Comparison of ENCODE assay signal across 31 cellular contexts in the genomic region with DNA sequence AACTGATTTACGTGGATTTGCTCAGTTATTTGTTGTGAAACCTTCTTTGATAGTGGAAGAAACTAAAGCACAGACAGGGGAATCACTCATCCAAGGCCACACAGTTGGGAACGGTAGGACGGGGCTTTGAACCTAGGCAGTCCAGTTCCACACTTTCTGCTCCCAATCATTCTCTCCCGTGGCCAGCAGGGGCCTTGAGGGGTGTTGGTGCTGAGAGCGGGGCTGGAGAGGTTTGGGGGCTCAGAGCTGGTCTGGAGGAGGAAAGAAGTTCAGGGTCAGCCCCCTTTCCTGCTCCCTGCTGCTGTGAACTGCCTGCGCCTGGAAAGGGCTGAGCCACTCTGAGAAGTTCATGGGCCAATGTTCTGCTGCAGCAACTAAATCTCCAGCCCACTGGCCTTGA. TPM values are rescaled to one million over a fixed set of nuclear protein-coding genes. Genes with fewer than 3 reads are reported as not detected.
A peak's percentile ranks its signal among the peaks of the same experiment; 100 is the strongest.
DNase-seq lines count a peak whose midpoint lies in the region; ATAC-seq and TF ChIP-seq lines count a peak whose summit lies in the region.
"Had no signal": no experiment of that assay in that cellular context is flagged by ENCODE, and none has a peak within 500 bp of the region (broad histone marks: within the 10 kb centered on the region; RNA-seq: fewer than 3 reads in every experiment).

No MANE protein-coding gene starts in this region.

- no peak overlapping the region for H3K4me3 Mint-ChIP-seq in GM23338
- no peak overlapping the region for H3K4me3 Mint-ChIP-seq in endodermal cell
- H3K4me3 Mint-ChIP-seq: activated naive CD4-positive, alpha-beta T cell treated with anti-CD3 and anti-CD28 coated beads, Interleukin-2, amount 10 ng/mL, durations not matched to agents 7 days and 5 days; activated T-cell treated with anti-CD3 and anti-CD28 coated beads, Interleukin-2, amount 50 U/mL, for 72 hours; central memory CD8-positive, alpha-beta T cell had no signal

- WGBS in endodermal cell (ENCODE audit: insufficient coverage in 1 of 2, insufficient read length in 1 of 2), 2 experiments: 69 to 94% methylated on average over 2 to 6 of the region's 6 CpGs

- H3K4me3 ChIP-seq in AG04450 (ENCODE audit: low read depth, low read length): no peak overlapping the region
- H3K4me3 ChIP-seq in GM23338: no peak overlapping the region
- no peak overlapping the region for H3K4me3 ChIP-seq in PC-3 (ENCODE audit: low read length)
- H3K4me3 ChIP-seq in endodermal cell (ENCODE audit: low read length): no peak overlapping the region
- H3K4me3 ChIP-seq: gastrocnemius medialis, GM12878, MG63, mucosa of descending colon, sigmoid colon, upper lobe of left lung had no signal

- no peaks in the 10 kb centered on the region for H3K4me1 ChIP-seq in GM23338 (ENCODE audit: insufficient read depth)
- no peaks in the 10 kb centered on the region for H3K4me1 ChIP-seq in PC-3 (ENCODE audit: insufficient read depth, low read length)
- no peaks in the 10 kb centered on the region for H3K4me1 ChIP-seq in endodermal cell (ENCODE audit: control insufficient read depth, insufficient read depth, low read length)
- H3K4me1 ChIP-seq: gastrocnemius medialis, sigmoid colon, upper lobe of left lung had no signal

- H3K27ac ChIP-seq in AG04450 (ENCODE audit: low read depth, low read length) (no peak overlapping the region), GM23338 (ENCODE audit: low read depth) (no peak overlapping the region), PC-3 (ENCODE audit: low read length) (no peak overlapping the region), endodermal cell (ENCODE audit: low read depth, low read length) (no peak overlapping the region)
- H3K27ac ChIP-seq: gastrocnemius medialis, HL-60, sigmoid colon, upper lobe of left lung had no signal

- H2AFZ ChIP-seq in GM23338 (no peak overlapping the region; the same call in 1 of the 2 replicates), PC-3 (ENCODE audit: low read length) (no peak overlapping the region)

- H3K4me2 ChIP-seq in GM23338 (no peak overlapping the region), PC-3 (ENCODE audit: low read length) (no peak overlapping the region)

- H3K36me3 ChIP-seq in GM23338 (ENCODE audit: insufficient read depth) (no peaks in the 10 kb centered on the region), PC-3 (ENCODE audit: low read depth, low read length) (no peaks in the 10 kb centered on the region), endodermal cell (ENCODE audit: control insufficient read depth, insufficient read depth, low read length) (no peaks in the 10 kb centered on the region)
- H3K36me3 ChIP-seq: gastrocnemius medialis, MG63, sigmoid colon, upper lobe of left lung had no signal

- H3K9me3 ChIP-seq in AG04450 (ENCODE audit: control insufficient read depth, insufficient read depth, low read length): no peaks in the 10 kb centered on the region; the same call in 1 of the 2 replicates
- H3K9me3 ChIP-seq in PC-3 (ENCODE audit: low read length): no peaks in the 10 kb centered on the region
- no peaks in the 10 kb centered on the region for H3K9me3 ChIP-seq in endodermal cell (ENCODE audit: control insufficient read depth, low read length)
- H3K9me3 ChIP-seq: gastrocnemius medialis, MG63, mucosa of descending colon, sigmoid colon, upper lobe of left lung had no signal

- no peaks in the 10 kb centered on the region for H3K36me3 Mint-ChIP-seq in GM23338 (ENCODE audit: low read depth)
- no peaks in the 10 kb centered on the region for H3K36me3 Mint-ChIP-seq in endodermal cell (ENCODE audit: low read depth)
- H3K36me3 Mint-ChIP-seq: activated naive CD4-positive, alpha-beta T cell treated with anti-CD3 and anti-CD28 coated beads, Interleukin-2, amount 10 ng/mL, durations not matched to agents 7 days and 5 days had no signal

- TF ChIP-seq CTCF in AG04450 (IDR thresholded peaks at IDR 0.05; ENCODE audit: low read depth, low read length): peak; percentile 36
- peak; percentile 35 to 53; a peak in 3 of 4 replicates for TF ChIP-seq CTCF in GM23338 (conservative IDR thresholded peaks at IDR 0.05; ENCODE audit: low read depth in 2 of 2)
- 0 out of 2 replicates have a peak, but pooled peaks have one; percentile 28 for TF ChIP-seq CTCF in PC-3 (conservative IDR thresholded peaks at IDR 0.05; ENCODE audit: low read depth, low read length)
- TF ChIP-seq CTCF in endodermal cell (conservative IDR thresholded peaks at IDR 0.05): peak; percentile 58

- no peaks in the 10 kb centered on the region for H3F3A ChIP-seq in GM23338 (replicated peaks; ENCODE audit: low read depth)
- no peaks in the 10 kb centered on the region for H3F3A ChIP-seq in PC-3 (ENCODE audit: low read length, unreplicated experiment)

- H3K4me1 Mint-ChIP-seq in GM23338 (no peaks in the 10 kb centered on the region), endodermal cell (no peaks in the 10 kb centered on the region)
- H3K4me1 Mint-ChIP-seq: activated naive CD4-positive, alpha-beta T cell treated with anti-CD3 and anti-CD28 coated beads, Interleukin-2, amount 10 ng/mL, durations not matched to agents 7 days and 5 days; central memory CD8-positive, alpha-beta T cell had no signal

- POLR2A ChIA-PET in AG04450 (lab: Yijun Ruan, JAX): no interaction called here
- POLR2A ChIA-PET in PC-3 (lab: Charles Lee; ENCODE audit: unreplicated experiment): no interaction called here

- CTCF ChIA-PET in AG04450 (lab: Charles Lee) (no interaction called here), PC-3 (lab: Charles Lee) (no interaction called here)

- no peak for DNase-seq in AG04450 (ENCODE audit: low read depth, low spot score)
- DNase-seq in GM23338 (ENCODE audit: low spot score): peak; percentile 53
- no peak for DNase-seq in PC-3
- DNase-seq in endodermal cell: peak; percentile 75
- DNase-seq in hypothalamus (lab: John Stamatoyannopoulos, UW): no peak
- DNase-seq in NCI-H524 (lab: John Stamatoyannopoulos, UW): no peak
- DNase-seq: activated CD4-positive, alpha-beta T cell treated with anti-CD3 and anti-CD28 coated beads for 4 hours; activated naive CD4-positive, alpha-beta T cell treated with anti-CD3 and anti-CD28 coated beads, Interleukin-2, amount 10 ng/mL, durations not matched to agents 7 days and 5 days; activated T-cell treated with anti-CD3 and anti-CD28 coated beads, Interleukin-2, amount 50 U/mL, for 72 hours; amygdala; gastrocnemius medialis; hippocampal formation; MG63; mucosa of descending colon; NCI-H146; NCI-H2171 treated with DMSO at 0.1 percent for 48 hours; NCI-H526 treated with DMSO at 0.1 percent for 48 hours; posterior cingulate gyrus; sigmoid colon; stimulated activated CD4-positive, alpha-beta T cell treated with anti-CD3 and anti-CD28 coated beads, Interleukin-15, amount 100 ng/mL, for 24 hours; stimulated activated CD8-positive, alpha-beta memory T cell treated with anti-CD3 and anti-CD28 coated beads, Interleukin-4, amount 100 ng/mL, for 48 hours; upper lobe of left lung had no signal

- intact Hi-C loops in PC-3 (cut with micrococcal nuclease): no loop called here

- no peak overlapping the region for H3K9ac ChIP-seq in PC-3 (ENCODE audit: low read length)
- H3K9ac ChIP-seq in endodermal cell (ENCODE audit: extremely low read depth, low read length, poor library complexity, severe bottlenecking): no peak overlapping the region

- H4K20me1 ChIP-seq in GM23338 (replicated peaks; ENCODE audit: insufficient read depth) (no peaks in the 10 kb centered on the region), PC-3 (ENCODE audit: low read length) (no peaks in the 10 kb centered on the region)

- H3K9me2 ChIP-seq in GM23338 (ENCODE audit: insufficient read depth): no peaks in the 10 kb centered on the region
- no peaks in the 10 kb centered on the region for H3K9me2 ChIP-seq in PC-3 (replicated peaks; ENCODE audit: low read length)

- H3K79me2 ChIP-seq in GM23338 (replicated peaks; ENCODE audit: insufficient read depth) (no peaks in the 10 kb centered on the region), PC-3 (ENCODE audit: low read length) (no peaks in the 10 kb centered on the region)

- peak; percentile 72 for ATAC-seq in GM23338
- no peak for ATAC-seq in PC-3
- no peak for ATAC-seq in GM21423 (IDR thresholded peaks at IDR 0.05; ENCODE audit: unreplicated experiment)
- no peak for ATAC-seq in HG02763 (IDR thresholded peaks at IDR 0.05; ENCODE audit: unreplicated experiment)
- ATAC-seq: activated T-cell treated with anti-CD3 and anti-CD28 coated beads, Interleukin-2, amount 50 U/mL, for 72 hours; gastrocnemius medialis; GM12878; mucosa of descending colon had no signal

- BruUV-seq in PC-3 (replicated peaks; lab: Mats Ljungman, UMichigan): no TSS peak

- H3K9me3 Mint-ChIP-seq in GM23338: no peaks in the 10 kb centered on the region; the same call in 2 of the 3 replicates
- peaks cover 6% of the 10 kb centered on the region for H3K9me3 Mint-ChIP-seq in endodermal cell
- H3K9me3 Mint-ChIP-seq: activated naive CD4-positive, alpha-beta T cell treated with anti-CD3 and anti-CD28 coated beads, Interleukin-2, amount 10 ng/mL, durations not matched to agents 7 days and 5 days; activated T-cell treated with anti-CD3 and anti-CD28 coated beads, Interleukin-2, amount 50 U/mL, for 72 hours; central memory CD8-positive, alpha-beta T cell had no signal

- no peak overlapping the region for H3K27ac Mint-ChIP-seq in GM23338
- H3K27ac Mint-ChIP-seq in endodermal cell: no peak overlapping the region
- H3K27ac Mint-ChIP-seq: activated naive CD4-positive, alpha-beta T cell treated with anti-CD3 and anti-CD28 coated beads, Interleukin-2, amount 10 ng/mL, durations not matched to agents 7 days and 5 days; activated T-cell treated with anti-CD3 and anti-CD28 coated beads, Interleukin-2, amount 50 U/mL, for 72 hours had no signal

- H3K27me3 Mint-ChIP-seq in GM23338 (ENCODE audit: insufficient read depth, low read depth, poor library complexity) (no peaks in the 10 kb centered on the region), endodermal cell (ENCODE audit: insufficient read depth) (peaks cover 20% of the 10 kb centered on the region)
- H3K27me3 Mint-ChIP-seq: activated naive CD4-positive, alpha-beta T cell treated with anti-CD3 and anti-CD28 coated beads, Interleukin-2, amount 10 ng/mL, durations not matched to agents 7 days and 5 days had no signal

- H3K27me3 ChIP-seq in AG04450 (ENCODE audit: control insufficient read depth, insufficient read depth, low read length) (peaks cover 12% of the 10 kb centered on the region), GM23338 (ENCODE audit: insufficient read depth) (no peaks in the 10 kb centered on the region), PC-3 (ENCODE audit: low read length) (no peaks in the 10 kb centered on the region), endodermal cell (ENCODE audit: control insufficient read depth, insufficient read depth, low read length, poor library complexity, severe bottlenecking) (peaks cover 11% of the 10 kb centered on the region)
- H3K27me3 ChIP-seq: gastrocnemius medialis, MG63, upper lobe of left lung had no signal

TF ChIP-seq in GM23338, 12 proteins besides CTCF, POLR2A, EP300 and RAD21 (continues in another document):
- no peak for TF ChIP-seq EZH2phosphoT487 (IDR thresholded peaks at IDR 0.05; ENCODE audit: unreplicated experiment)

RNA-seq across cellular contexts. Expression of a gene that starts 31.4 kb away (rescaled TPM):
- polyA plus RNA-seq in AG04450 (2011; rRNA removed) (0.05 TPM in 1 of 2 replicates, not detected in the other), GM23338 (2016; fragmentation: Nextera tagmentation; extraction: Ambion mirVana) (0.56 and 0.71 TPM in 2 replicates)
- not detected in 2 replicates for polyA minus RNA-seq in AG04450 (2011; rRNA and poly(A)+ RNA removed)
- 0.38 and 0.70 TPM in 2 replicates for total RNA-seq in GM23338 (2014; rRNA removed; shearing (Covaris generic))
- total RNA-seq in PC-3 (2014; rRNA removed) (not detected in 2 replicates), endodermal cell (not detected)
- polyA plus RNA-seq in endodermal cell (2013, experiment 1 of 2): not detected
- polyA plus RNA-seq in endodermal cell (2013, experiment 2 of 2): not detected
- total RNA-seq: activated T-cell treated with anti-CD3 and anti-CD28 coated beads, Interleukin-2, amount 50 U/mL, for 72 hours; epithelial cell of proximal tubule; gastrocnemius medialis; GM12878; lower leg skin; sigmoid colon; upper lobe of left lung had no signal
- polyA plus RNA-seq: keratinocyte, neural cell had no signal

Comparison
In these comparisons a context has a peak if more than half of its experiments do, and no peak if none do; other contexts are left out.
1. DNase-seq: peak in GM23338 (single experiment) and endodermal cell (single experiment); none in AG04450 (single experiment), PC-3 (single experiment), hypothalamus (0 of 51) and NCI-H524 (0 of 2).
2. Peak in every context shown above with its lines, with median percentiles within 50 percentile points of each other: CTCF ChIP-seq.